16 cellular contexts compared by ENCODE assay signal in genomic region chr11:110833033-110833484, GRCh38.
DNase-seq lines count a peak whose midpoint lies in the region; ATAC-seq, FAIRE-seq and TF ChIP-seq lines count a peak whose summit lies in the region.
"Had no signal": no experiment of that assay in that cellular context is flagged by ENCODE, and none has a peak within 500 bp of the region (broad histone marks: within the 10 kb centered on the region; RNA-seq: fewer than 3 reads in every experiment).

No MANE protein-coding gene starts in this region.

- ATAC-seq in HG02610 (IDR thresholded peaks at IDR 0.05; ENCODE audit: unreplicated experiment) = no peak
- ATAC-seq: left lung, natural killer cell had no signal

- H3K4me3 ChIP-seq in AG10803 (ENCODE audit: low read length) = no peak overlapping the region
- H3K4me3 ChIP-seq in bronchial epithelial cell (ENCODE audit: low read depth, low read length) = no peak overlapping the region
- no peak overlapping the region for H3K4me3 ChIP-seq in PC-9
- H3K4me3 ChIP-seq: left lung, right lobe of liver had no signal

- no peaks in the 10 kb centered on the region for H3K27me3 ChIP-seq in bronchial epithelial cell (ENCODE audit: control insufficient read depth, insufficient read depth, low read length)
- no peaks in the 10 kb centered on the region for H3K27me3 ChIP-seq in PC-9 (ENCODE audit: insufficient read depth, low read depth)
- H3K27me3 ChIP-seq: left lung, right lobe of liver had no signal

- no peaks in the 10 kb centered on the region for H3K4me1 ChIP-seq in PC-9 (replicated peaks; ENCODE audit: insufficient read depth)
- H3K4me1 ChIP-seq: left lung, right lobe of liver had no signal

- FAIRE-seq in bronchial epithelial cell (lab: Jason Lieb, UNC) = peak; percentile 23
- FAIRE-seq: G401.6 had no signal

- intact Hi-C loops in PC-9 (cut with micrococcal nuclease; ENCODE audit: unreplicated experiment) = no loop called here

- TF ChIP-seq CTCF in AG10803 (conservative IDR thresholded peaks at IDR 0.05; ENCODE audit: low read length) (no peak), bronchial epithelial cell (IDR thresholded peaks at IDR 0.05; ENCODE audit: insufficient read depth, low read length, severe bottlenecking) (no peak), PC-9 (conservative IDR thresholded peaks at IDR 0.05) (no peak)

- no peaks in the 10 kb centered on the region for H3K9me3 ChIP-seq in PC-9 (ENCODE audit: insufficient read depth, low read depth)
- H3K9me3 ChIP-seq: left lung, right lobe of liver had no signal

- DNase-seq in AG10803 (ENCODE audit: low read depth) (peak; percentile 31), HT1080 (ENCODE audit: low read depth) (peak; percentile 67), bronchial epithelial cell (ENCODE audit: low read depth) (peak; percentile 97), myocyte (ENCODE audit: low read depth) (peak; percentile 31), NCI-H82 treated with DMSO at 0.1 percent for 48 hours (lab: John Stamatoyannopoulos, UW; ENCODE audit: unreplicated experiment) (no peak), PC-9 (no peak), NCI-H2227 treated with DMSO at 0.1 percent for 48 hours (lab: John Stamatoyannopoulos, UW) (no peak)
- DNase-seq: CD4-positive, CD25-positive, alpha-beta regulatory T cell; left lung; natural killer cell; NCI-H1417 treated with DMSO at 0.1 percent for 48 hours; NCI-H510A; right lobe of liver; RPMI8226 had no signal

- no peak overlapping the region for H2AFZ ChIP-seq in PC-9

- BruUV-seq in PC-9 (replicated peaks; lab: Mats Ljungman, UMichigan) = no TSS peak

- H3K27ac ChIP-seq in PC-9 = no peak overlapping the region
- H3K27ac ChIP-seq: left lung, right lobe of liver had no signal

- POLR2A ChIA-PET in PC-9 (lab: Charles Lee; ENCODE audit: unreplicated experiment) = no interaction called here

- no peaks in the 10 kb centered on the region for H3K9me2 ChIP-seq in PC-9 (ENCODE audit: insufficient read depth)

- H3K79me2 ChIP-seq in PC-9 (ENCODE audit: low read depth) = no peaks in the 10 kb centered on the region

- H4K20me1 ChIP-seq in PC-9 (ENCODE audit: insufficient read depth) = no peaks in the 10 kb centered on the region

- no peaks in the 10 kb centered on the region for H3K36me3 ChIP-seq in bronchial epithelial cell (ENCODE audit: control insufficient read depth, insufficient read depth, low read length)
- no peaks in the 10 kb centered on the region for H3K36me3 ChIP-seq in PC-9 (ENCODE audit: low read depth)
- H3K36me3 ChIP-seq: left lung, right lobe of liver had no signal

- H3K4me2 ChIP-seq in PC-9 = no peak overlapping the region

- H3F3A ChIP-seq in PC-9 (ENCODE audit: insufficient read depth, low read depth) = no peaks in the 10 kb centered on the region

- CTCF ChIA-PET in PC-9 (lab: Charles Lee) = no interaction called here

Comparison
In these comparisons a context has a peak if more than half of its experiments do, and no peak if none do; other contexts are left out.
1. DNase-seq: peak in AG10803 (single experiment), HT1080 (single experiment), bronchial epithelial cell (single experiment) and myocyte (single experiment); none in NCI-H82 treated with DMSO at 0.1 percent for 48 hours (single experiment), PC-9 (0 of 2) and NCI-H2227 treated with DMSO at 0.1 percent for 48 hours (single experiment).